Comparison of ENCODE assay signal across 18 cellular contexts in genomic region chr10:47176206-47176902, GRCh38.
"Had no signal": no experiment of that assay in that cellular context is flagged by ENCODE, and none has a peak within 500 bp of the region (broad histone marks: within the 10 kb centered on the region; RNA-seq: fewer than 3 reads in every experiment).

No MANE protein-coding gene starts in this region.

- H3K27ac ChIP-seq: epithelial cell of prostate, prostate gland, right lobe of liver, suprapubic skin, upper lobe of left lung had no signal

- H3K4me1 Mint-ChIP-seq: activated CD4-positive, alpha-beta T cell treated with anti-CD3 and anti-CD28 coated beads, Interleukin-2, amount 10 ng/mL, durations not matched to agents 7 days and 5 days; stimulated activated naive B cell treated with anti-CD40 and anti-IgM and Interleukin-4, amounts not matched to agents 10 μg/mL and 1 μg/mL and 100 μg/mL, for 72 hours had no signal

- H3K36me3 ChIP-seq: prostate gland, right lobe of liver, suprapubic skin, upper lobe of left lung had no signal

- H3K4me1 ChIP-seq: prostate gland, right lobe of liver, suprapubic skin, upper lobe of left lung had no signal

- H3K27me3 ChIP-seq: right lobe of liver, suprapubic skin, upper lobe of left lung had no signal

- H3K36me3 Mint-ChIP-seq: naive thymus-derived CD8-positive, alpha-beta T cell; stimulated activated naive B cell treated with anti-CD40 and anti-IgM and Interleukin-4, amounts not matched to agents 10 μg/mL and 1 μg/mL and 100 μg/mL, for 72 hours; WTC11 had no signal

- H3K9me3 ChIP-seq: prostate gland, right lobe of liver, suprapubic skin, upper lobe of left lung had no signal

- ATAC-seq: naive thymus-derived CD8-positive, alpha-beta T cell; right lobe of liver; stimulated activated naive B cell treated with anti-CD40 and anti-IgM and Interleukin-4, amounts not matched to agents 10 μg/mL and 1 μg/mL and 100 μg/mL, for 72 hours had no signal

- H3K27ac Mint-ChIP-seq: activated CD4-positive, alpha-beta T cell treated with anti-CD3 and anti-CD28 coated beads, Interleukin-2, amount 10 ng/mL, durations not matched to agents 7 days and 5 days; activated T-helper 2 cell treated with anti-CD3 and anti-CD28 coated beads, Interferon-gamma antibody, Interleukin-2, Interleukin-4, amounts not matched to agents 10 μg/mL and 5 μg/mL and 100 μg/mL, durations not matched to agents 14 hours and 24 hours and 36 hours; stimulated activated naive B cell treated with anti-CD40 and anti-IgM and Interleukin-4, amounts not matched to agents 10 μg/mL and 1 μg/mL and 100 μg/mL, for 72 hours; WTC11 had no signal

- H3K4me3 ChIP-seq: lung, prostate gland, right lobe of liver, suprapubic skin, upper lobe of left lung had no signal

- H3K4me3 Mint-ChIP-seq: activated CD4-positive, alpha-beta T cell treated with anti-CD3 and anti-CD28 coated beads, Interleukin-2, amount 10 ng/mL, durations not matched to agents 7 days and 5 days; naive thymus-derived CD8-positive, alpha-beta T cell; stimulated activated naive B cell treated with anti-CD40 and anti-IgM and Interleukin-4, amounts not matched to agents 10 μg/mL and 1 μg/mL and 100 μg/mL, for 72 hours; WTC11 had no signal

- H3K27me3 Mint-ChIP-seq: activated CD4-positive, alpha-beta T cell treated with anti-CD3 and anti-CD28 coated beads, Interleukin-2, amount 10 ng/mL, durations not matched to agents 7 days and 5 days; naive thymus-derived CD8-positive, alpha-beta T cell had no signal

- H3K9me3 Mint-ChIP-seq: activated CD4-positive, alpha-beta T cell treated with anti-CD3 and anti-CD28 coated beads, Interleukin-2, amount 10 ng/mL, durations not matched to agents 7 days and 5 days; activated T-helper 2 cell treated with anti-CD3 and anti-CD28 coated beads, Interferon-gamma antibody, Interleukin-2, Interleukin-4, amounts not matched to agents 10 μg/mL and 5 μg/mL and 100 μg/mL, durations not matched to agents 14 hours and 24 hours and 36 hours; stimulated activated naive B cell treated with anti-CD40 and anti-IgM and Interleukin-4, amounts not matched to agents 10 μg/mL and 1 μg/mL and 100 μg/mL, for 72 hours had no signal

- DNase-seq: activated CD4-positive, alpha-beta T cell treated with anti-CD3 and anti-CD28 coated beads, Interleukin-2, amount 10 ng/mL, durations not matched to agents 7 days and 5 days; activated naive CD4-positive, alpha-beta T cell treated with anti-CD3 and anti-CD28 coated beads, Interleukin-2, amount 50 U/mL, for 16 hours; activated T-cell treated with anti-CD3 and anti-CD28 coated beads for 4 hours; cortex of kidney; effector memory CD4-positive, alpha-beta T cell; naive thymus-derived CD8-positive, alpha-beta T cell; nucleus accumbens; right lobe of liver; stimulated activated CD4-positive, alpha-beta T cell treated with anti-CD3 and anti-CD28 coated beads, Interleukin-2, amount 100 ng/mL, for 24 hours; stimulated activated naive B cell treated with anti-CD40 and anti-IgM and Interleukin-4, amounts not matched to agents 10 μg/mL and 1 μg/mL and 100 μg/mL, for 72 hours; T-helper 1 cell had no signal
